In the genomic region with DNA sequence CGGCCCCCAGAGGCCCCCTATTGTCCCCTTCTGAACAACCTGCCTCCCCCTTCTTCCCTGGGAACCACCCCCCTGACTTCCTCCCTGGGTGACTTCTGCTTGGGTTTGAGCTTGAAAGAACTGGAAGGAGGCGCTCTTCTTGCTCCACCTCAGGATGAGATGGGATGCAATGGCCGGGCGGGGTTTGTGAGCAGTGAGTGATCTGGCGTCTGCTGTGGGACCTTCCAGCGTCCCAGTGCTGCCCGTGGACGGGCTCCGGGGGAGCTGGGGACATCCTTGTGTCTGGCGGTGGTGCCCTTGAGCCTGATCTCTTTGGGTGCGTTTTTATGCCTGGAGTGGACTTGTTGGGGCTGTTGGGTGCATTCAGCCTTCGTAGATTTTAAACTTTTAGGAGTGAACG, we compare ENCODE assay signal across 19 cellular contexts. TPM values are rescaled to one million over a fixed set of nuclear protein-coding genes. Genes with fewer than 3 reads are reported as not detected.
DNase-seq lines count a peak whose midpoint lies in the region; ATAC-seq, FAIRE-seq and TF ChIP-seq lines count a peak whose summit lies in the region.
"Had no signal": no experiment of that assay in that cellular context is flagged by ENCODE, and none has a peak within 500 bp of the region (broad histone marks: within the 10 kb centered on the region; RNA-seq: fewer than 3 reads in every experiment).

No MANE protein-coding gene starts in this region.

- H3K4ac ChIP-seq in neuronal stem cell (ENCODE audit: low read length), result no peak overlapping the region

- H3K4me1 ChIP-seq in GM23338 (ENCODE audit: insufficient read depth) (no peaks in the 10 kb centered on the region), neuronal stem cell (ENCODE audit: control insufficient read depth in 2 of 2, insufficient read depth in 1 of 2, low read depth in 1 of 2, low read length in 2 of 2) (no peaks in the 10 kb centered on the region)
- H3K4me1 ChIP-seq: HAP-1 had no signal

- peaks cover 31% of the 10 kb centered on the region for H3K79me1 ChIP-seq in neuronal stem cell (ENCODE audit: low read depth, low read length)

- H2AFZ ChIP-seq in GM23338, result no peak overlapping the region
- H2AFZ ChIP-seq in neuronal stem cell (ENCODE audit: low read length), result no peak overlapping the region

- H3K4me3 ChIP-seq in GM23338, result no peak overlapping the region
- H3K4me3 ChIP-seq in neuronal stem cell (ENCODE audit: low read length in 2 of 2), result no peak overlapping the region
- H3K4me3 ChIP-seq: HAP-1 had no signal

- no peak overlapping the region for H3K18ac ChIP-seq in neuronal stem cell (ENCODE audit: low read length)

- H3K4me1 Mint-ChIP-seq in GM23338, result peaks cover 7% of the 10 kb centered on the region; the same call in 2 of the 3 replicates
- H3K4me1 Mint-ChIP-seq in dendritic cell treated with granulocyte-macrophage colony-stimulating factor and Interleukin-4, amounts not matched to agents 40 ng/mL and 50 ng/mL, for 4 days (ENCODE audit: low read depth), result peaks cover 52% of the 10 kb centered on the region
- no peaks in the 10 kb centered on the region for H3K4me1 Mint-ChIP-seq in progenitor cell of endocrine pancreas (ENCODE audit: low read depth)

- no peaks in the 10 kb centered on the region for H3K9me2 ChIP-seq in GM23338 (ENCODE audit: insufficient read depth)

- H4K91ac ChIP-seq in neuronal stem cell (ENCODE audit: low read depth, low read length, poor library complexity), result no peak overlapping the region

- no peak for FAIRE-seq in frontal cortex (lab: Jason Lieb, UNC)
- FAIRE-seq: A204.1, GM12892, GM18507 had no signal

- peaks cover 9% of the 10 kb centered on the region for H4K20me1 ChIP-seq in GM23338 (replicated peaks; ENCODE audit: insufficient read depth)

- no CpG with 5 or more reads among the region's 13 CpGs for WGBS in neuronal stem cell (ENCODE audit: extremely low coverage in 2 of 2, insufficient read length in 2 of 2, insufficient replicate concordance in 1 of 2), 2 donors

- H3K9me3 ChIP-seq in neuronal stem cell (replicated peaks in 1 of 2; ENCODE audit: control insufficient read depth in 2 of 2, insufficient read depth in 1 of 2, low read depth in 1 of 2, low read length in 2 of 2), result no peaks in the 10 kb centered on the region

- no peak overlapping the region for H3K4me2 ChIP-seq in GM23338
- H3K4me2 ChIP-seq in neuronal stem cell (ENCODE audit: insufficient read depth, low read length, poor library complexity, severe bottlenecking), result no peak overlapping the region

- no peak overlapping the region for H3K14ac ChIP-seq in neuronal stem cell (ENCODE audit: low read length)

- H3K79me2 ChIP-seq in GM23338 (replicated peaks; ENCODE audit: insufficient read depth), result peaks cover 89% of the 10 kb centered on the region

- 0 out of 4 replicates have a peak, but pooled peaks of 1 of the 2 experiments have one; percentile 15 for TF ChIP-seq CTCF in GM23338 (conservative IDR thresholded peaks at IDR 0.05; ENCODE audit: low read depth in 2 of 2)
- TF ChIP-seq CTCF in progenitor cell of endocrine pancreas (IDR thresholded peaks at IDR 0.05; ENCODE audit: unreplicated experiment), result no peak

- intact Hi-C loops in dendritic cell treated with granulocyte-macrophage colony-stimulating factor and Interleukin-4, amounts not matched to agents 40 ng/mL and 50 ng/mL, for 4 days (cut with micrococcal nuclease), result no loop called here

- no peak overlapping the region for H3K4me3 Mint-ChIP-seq in GM23338
- no peak overlapping the region for H3K4me3 Mint-ChIP-seq in dendritic cell treated with granulocyte-macrophage colony-stimulating factor and Interleukin-4, amounts not matched to agents 40 ng/mL and 50 ng/mL, for 4 days
- no peak overlapping the region for H3K4me3 Mint-ChIP-seq in progenitor cell of endocrine pancreas (ENCODE audit: low read depth)
- H3K4me3 Mint-ChIP-seq: CD4-positive, alpha-beta memory T cell had no signal

- no peak overlapping the region for H4K8ac ChIP-seq in neuronal stem cell (ENCODE audit: low read depth, low read length)

- DNase-seq in GM23338 (ENCODE audit: low spot score), result no peak
- no peak for DNase-seq in neuronal stem cell (ENCODE audit: low spot score)
- DNase-seq in progenitor cell of endocrine pancreas (ENCODE audit: low spot score, unreplicated experiment), result no peak
- no peak for DNase-seq in stimulated activated CD4-positive, alpha-beta T cell treated with anti-CD3 and anti-CD28 coated beads, Interleukin-2, amount 100 ng/mL, for 48 hours
- DNase-seq in iPS-NIHi11 (ENCODE audit: low spot score), result no peak
- no peak for DNase-seq in GOT3 (lab: John Stamatoyannopoulos, UW)
- no peak for DNase-seq in frontal cortex (ENCODE audit: low spot score in 2 of 2)
- DNase-seq: ACHN; AML-193; CD4-positive, alpha-beta memory T cell; DMS153; DMS79; GDM1 had no signal

- peak overlapping the region; percentile 61 for H2BK120ac ChIP-seq in neuronal stem cell (ENCODE audit: low read depth, low read length)

- H3K9me3 Mint-ChIP-seq in GM23338 (no peaks in the 10 kb centered on the region), progenitor cell of endocrine pancreas (ENCODE audit: low read depth) (peaks cover 3% of the 10 kb centered on the region)
- no peaks in the 10 kb centered on the region for H3K9me3 Mint-ChIP-seq in dendritic cell treated with granulocyte-macrophage colony-stimulating factor and Interleukin-4, amounts not matched to agents 40 ng/mL and 50 ng/mL, for 4 days
- H3K9me3 Mint-ChIP-seq: CD4-positive, alpha-beta memory T cell had no signal

- no peak overlapping the region for H3K9ac ChIP-seq in neuronal stem cell (ENCODE audit: low read depth, low read length, poor library complexity)

- no peak overlapping the region for H2AK5ac ChIP-seq in neuronal stem cell (ENCODE audit: low read depth, low read length)

- no peaks in the 10 kb centered on the region for H3K36me3 ChIP-seq in GM23338 (ENCODE audit: insufficient read depth)
- peaks cover 5 to 44% of the 10 kb centered on the region in 2 donors for H3K36me3 ChIP-seq in neuronal stem cell (replicated peaks in 1 of 2; ENCODE audit: control insufficient read depth in 2 of 2, insufficient read depth in 2 of 2, low read length in 2 of 2)

- H3K27me3 Mint-ChIP-seq in GM23338 (ENCODE audit: insufficient read depth, low read depth, poor library complexity) (peaks cover 10% of the 10 kb centered on the region), progenitor cell of endocrine pancreas (no peaks in the 10 kb centered on the region)
- H3K27me3 Mint-ChIP-seq in dendritic cell treated with granulocyte-macrophage colony-stimulating factor and Interleukin-4, amounts not matched to agents 40 ng/mL and 50 ng/mL, for 4 days, result no peaks in the 10 kb centered on the region
- H3K27me3 Mint-ChIP-seq: CD4-positive, alpha-beta memory T cell had no signal

- no peak overlapping the region for H2BK5ac ChIP-seq in neuronal stem cell (ENCODE audit: low read length)

- H3K27me3 ChIP-seq in GM23338 (ENCODE audit: insufficient read depth) (no peaks in the 10 kb centered on the region), neuronal stem cell (ENCODE audit: control insufficient read depth in 3 of 3, insufficient read depth in 3 of 3, low read depth in 1 of 3, low read length in 3 of 3) (no peaks in the 10 kb centered on the region)

- H3F3A ChIP-seq in GM23338 (replicated peaks; ENCODE audit: low read depth), result no peaks in the 10 kb centered on the region

- ATAC-seq in GM23338, result peak; percentile 17; the same call in 2 of the 3 replicates

- H3K23ac ChIP-seq in neuronal stem cell (ENCODE audit: low read depth, low read length, poor library complexity), result no peak overlapping the region

- peak overlapping the region; percentile 35; the same call in 1 of the 2 replicates for H3K27ac Mint-ChIP-seq in GM23338
- peak overlapping the region; percentile 8 for H3K27ac Mint-ChIP-seq in dendritic cell treated with granulocyte-macrophage colony-stimulating factor and Interleukin-4, amounts not matched to agents 40 ng/mL and 50 ng/mL, for 4 days
- H3K27ac Mint-ChIP-seq in progenitor cell of endocrine pancreas, result peak overlapping the region; percentile 19

- H2BK12ac ChIP-seq in neuronal stem cell (ENCODE audit: low read length), result no peak overlapping the region

- no peak overlapping the region; the same call in 1 of the 2 replicates for H3K27ac ChIP-seq in GM23338 (ENCODE audit: low read depth)
- H3K27ac ChIP-seq in neuronal stem cell (replicated peaks; ENCODE audit: low read length), result no peak overlapping the region
- H3K27ac ChIP-seq: C4-2B had no signal

- no peaks in the 10 kb centered on the region; the same call in 1 of the 3 replicates for H3K36me3 Mint-ChIP-seq in GM23338 (ENCODE audit: low read depth)
- H3K36me3 Mint-ChIP-seq in dendritic cell treated with granulocyte-macrophage colony-stimulating factor and Interleukin-4, amounts not matched to agents 40 ng/mL and 50 ng/mL, for 4 days (ENCODE audit: low read depth), result peaks cover 78% of the 10 kb centered on the region
- peaks cover 13% of the 10 kb centered on the region for H3K36me3 Mint-ChIP-seq in progenitor cell of endocrine pancreas (ENCODE audit: insufficient read depth)

- no peak overlapping the region for H2BK15ac ChIP-seq in neuronal stem cell (ENCODE audit: low read length)

RNA-seq across cellular contexts. Expression of gene MGRN1, which starts 11.6 kb away (rescaled TPM):
- total RNA-seq in GM23338 (2014; rRNA removed; shearing (Covaris generic)), result 54.6 and 71.8 TPM in 2 replicates
- 10.5 and 13.1 TPM in 2 replicates for polyA plus RNA-seq in GM23338 (2016; fragmentation: Nextera tagmentation; extraction: Ambion mirVana)
- 48.7 TPM for polyA plus RNA-seq in neuronal stem cell (2013, experiment 1 of 2)
- polyA plus RNA-seq in neuronal stem cell (2013, experiment 2 of 2), result 51.0 TPM
- total RNA-seq in progenitor cell of endocrine pancreas, result 104 and 105 TPM in 2 replicates
- 33.4 TPM for total RNA-seq in frontal cortex

RNA-seq across cellular contexts. Expression of gene UBALD1, which starts 21.5 kb away (rescaled TPM):
- 32.2 and 32.8 TPM in 2 replicates for total RNA-seq in GM23338 (2014; rRNA removed; shearing (Covaris generic))
- 20.7 and 23.9 TPM in 2 replicates for polyA plus RNA-seq in GM23338 (2016; fragmentation: Nextera tagmentation; extraction: Ambion mirVana)
- 13.4 TPM for polyA plus RNA-seq in neuronal stem cell (2013, experiment 1 of 2)
- polyA plus RNA-seq in neuronal stem cell (2013, experiment 2 of 2), result 13.0 TPM
- total RNA-seq in progenitor cell of endocrine pancreas (39.0 and 39.4 TPM in 2 replicates), frontal cortex (1.6 TPM)

RNA-seq across cellular contexts. Expression of gene NUDT16L1, which starts 57.2 kb away (rescaled TPM):
- 65.1 and 80.4 TPM in 2 replicates for total RNA-seq in GM23338 (2014; rRNA removed; shearing (Covaris generic))
- 37.1 and 39.0 TPM in 2 replicates for polyA plus RNA-seq in GM23338 (2016; fragmentation: Nextera tagmentation; extraction: Ambion mirVana)
- 24.6 TPM for polyA plus RNA-seq in neuronal stem cell (2013, experiment 1 of 2)
- 25.4 TPM for polyA plus RNA-seq in neuronal stem cell (2013, experiment 2 of 2)
- total RNA-seq in progenitor cell of endocrine pancreas, result 39.4 and 41.8 TPM in 2 replicates
- total RNA-seq in frontal cortex, result 34.6 TPM

Comparison
In these comparisons a context has a peak if more than half of its experiments do, and no peak if none do; other contexts are left out.
1. RNA of gene UBALD1, which starts 21.5 kb away (total RNA-seq): 39.0 to 39.4 TPM in progenitor cell of endocrine pancreas and 32.2 to 32.8 TPM in GM23338; 1.6 TPM in frontal cortex (single experiment); every median in the first group is over 10 times any median in the second.
2. Peak in every context shown above with its lines, with median percentiles within 50 percentile points of each other: H3K27ac Mint-ChIP-seq.